In the genomic region with DNA sequence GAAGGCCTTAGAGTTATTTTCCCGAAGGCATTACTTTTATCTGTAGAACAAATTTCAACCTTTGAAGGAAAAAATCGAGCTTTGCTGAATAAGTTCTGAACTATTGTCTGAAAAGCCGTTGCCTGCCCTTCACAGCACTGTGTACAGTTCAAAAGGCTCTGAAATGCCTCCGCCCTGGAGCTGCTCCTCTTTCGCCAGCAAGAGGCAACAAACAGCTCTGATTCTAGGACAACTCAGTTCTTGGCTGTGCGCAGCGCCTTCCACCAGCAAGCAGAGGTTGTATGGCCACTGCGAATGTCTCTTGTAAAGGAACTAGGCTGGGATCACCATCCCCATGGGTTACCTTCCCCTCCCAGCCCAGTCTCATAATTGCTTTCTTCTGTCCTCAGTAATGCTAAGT, we compare ENCODE assay signal across 20 cellular contexts.
DNase-seq lines count a peak whose midpoint lies in the region; ATAC-seq and TF ChIP-seq lines count a peak whose summit lies in the region.
"Had no signal": no experiment of that assay in that cellular context is flagged by ENCODE, and none has a peak within 500 bp of the region (broad histone marks: within the 10 kb centered on the region; RNA-seq: fewer than 3 reads in every experiment).

No MANE protein-coding gene starts in this region.

- TF ChIP-seq EP300 in SK-N-SH (IDR thresholded peaks at IDR 0.05; ENCODE audit: borderline replicate concordance in 1 of 2, low read depth in 1 of 2, low read length in 1 of 2), result no peak

- H3K27me3 Mint-ChIP-seq in activated T-helper 1 cell treated with anti-CD3 and anti-CD28 coated beads, Interleukin-12 subunit alpha, Interleukin-12 subunit beta, Interleukin-2, Interleukin-4 antibody, amounts not matched to agents 30 ng/mL and 10 ng/mL and 1 ng/mL, durations not matched to agents 14 hours and 24 hours and 36 hours (ENCODE audit: insufficient read depth), result peaks cover 5% of the 10 kb centered on the region

- H3K79me2 ChIP-seq in SK-N-SH (ENCODE audit: insufficient read depth), result no peaks in the 10 kb centered on the region
- H3K79me2 ChIP-seq: parathyroid adenoma had no signal

- no peak overlapping the region for H3K4me3 ChIP-seq in SK-N-SH (ENCODE audit: low read depth in 2 of 2, low read length in 1 of 2)
- H3K4me3 ChIP-seq: A549, GM23338, tibial nerve had no signal

- no peak for TF ChIP-seq CTCF in SK-N-SH (IDR thresholded peaks at IDR 0.05)

- H3K36me3 Mint-ChIP-seq in activated T-helper 1 cell treated with anti-CD3 and anti-CD28 coated beads, Interleukin-12 subunit alpha, Interleukin-12 subunit beta, Interleukin-2, Interleukin-4 antibody, amounts not matched to agents 30 ng/mL and 10 ng/mL and 1 ng/mL, durations not matched to agents 14 hours and 24 hours and 36 hours (ENCODE audit: low read depth), result no peaks in the 10 kb centered on the region
- H3K36me3 Mint-ChIP-seq: activated naive CD4-positive, alpha-beta T cell treated with anti-CD3 and anti-CD28 coated beads, Interleukin-2, amount 50 U/mL, for 24 hours; stimulated activated memory B cell treated with anti-CD40 and anti-IgM and Interleukin-4, amounts not matched to agents 10 μg/mL and 1 μg/mL and 100 μg/mL, for 72 hours had no signal

- no peak overlapping the region for H3K4me3 Mint-ChIP-seq in activated T-helper 1 cell treated with anti-CD3 and anti-CD28 coated beads, Interleukin-12 subunit alpha, Interleukin-12 subunit beta, Interleukin-2, Interleukin-4 antibody, amounts not matched to agents 30 ng/mL and 10 ng/mL and 1 ng/mL, durations not matched to agents 14 hours and 24 hours and 36 hours
- H3K4me3 Mint-ChIP-seq: activated naive CD4-positive, alpha-beta T cell treated with anti-CD3 and anti-CD28 coated beads, Interleukin-2, amount 50 U/mL, for 24 hours; GM23338; stimulated activated memory B cell treated with anti-CD40 and anti-IgM and Interleukin-4, amounts not matched to agents 10 μg/mL and 1 μg/mL and 100 μg/mL, for 72 hours had no signal

- WGBS in SK-N-SH (ENCODE audit: low lambda C conversion rate), result 92% methylated on average over 8 of the region's 8 CpGs

- H3K9me3 Mint-ChIP-seq in activated T-helper 1 cell treated with anti-CD3 and anti-CD28 coated beads, Interleukin-12 subunit alpha, Interleukin-12 subunit beta, Interleukin-2, Interleukin-4 antibody, amounts not matched to agents 30 ng/mL and 10 ng/mL and 1 ng/mL, durations not matched to agents 14 hours and 24 hours and 36 hours, result no peaks in the 10 kb centered on the region
- H3K9me3 Mint-ChIP-seq: activated naive CD4-positive, alpha-beta T cell treated with anti-CD3 and anti-CD28 coated beads, Interleukin-2, amount 50 U/mL, for 24 hours; brain; GM23338 had no signal

- no peaks in the 10 kb centered on the region for H3K36me3 ChIP-seq in SK-N-SH (replicated peaks in 1 of 2; ENCODE audit: control insufficient read depth in 1 of 2, insufficient read depth in 2 of 2, low read length in 1 of 2)

- no peaks in the 10 kb centered on the region for H3K9me2 ChIP-seq in SK-N-SH

- peak; percentile 52 for DNase-seq in activated effector memory CD4-positive, alpha-beta T cell treated with anti-CD3 and anti-CD28 coated beads, Interleukin-2, amount 50 U/mL, for 16 hours
- no peak for DNase-seq in activated effector memory CD4-positive, alpha-beta T cell treated with Interleukin-2 at 50 U/mL for 16 hours
- peak; percentile 11 for DNase-seq in globus pallidus (ENCODE audit: low spot score)
- DNase-seq in midbrain (lab: John Stamatoyannopoulos, UW), result peak; percentile 25
- no peak for DNase-seq in SK-N-SH
- no peak for DNase-seq in activated T-helper 1 cell treated with anti-CD3 and anti-CD28 coated beads, Interleukin-12 subunit alpha, Interleukin-12 subunit beta, Interleukin-2, Interleukin-4 antibody, amounts not matched to agents 30 ng/mL and 10 ng/mL and 1 ng/mL, durations not matched to agents 14 hours and 24 hours and 36 hours (ENCODE audit: low spot score)
- DNase-seq: activated CD4-positive, alpha-beta T cell treated with anti-CD3 and anti-CD28 coated beads, Interleukin-2, amount 50 U/mL, for 4 hours; C1 segment of cervical spinal cord; DMS153; SW 1271 had no signal

- no peak overlapping the region for H3K27ac ChIP-seq in SK-N-SH (ENCODE audit: low read depth in 2 of 2, low read length in 1 of 2)
- H3K27ac ChIP-seq: A549, HL-60, parathyroid adenoma had no signal

- H2AFZ ChIP-seq in SK-N-SH (ENCODE audit: low read depth), result no peak overlapping the region
- H2AFZ ChIP-seq: GM23338, parathyroid adenoma had no signal

- H3K27ac Mint-ChIP-seq in activated T-helper 1 cell treated with anti-CD3 and anti-CD28 coated beads, Interleukin-12 subunit alpha, Interleukin-12 subunit beta, Interleukin-2, Interleukin-4 antibody, amounts not matched to agents 30 ng/mL and 10 ng/mL and 1 ng/mL, durations not matched to agents 14 hours and 24 hours and 36 hours, result no peak overlapping the region
- H3K27ac Mint-ChIP-seq: activated naive CD4-positive, alpha-beta T cell treated with anti-CD3 and anti-CD28 coated beads, Interleukin-2, amount 50 U/mL, for 24 hours; GM23338; stimulated activated memory B cell treated with anti-CD40 and anti-IgM and Interleukin-4, amounts not matched to agents 10 μg/mL and 1 μg/mL and 100 μg/mL, for 72 hours had no signal

- no peaks in the 10 kb centered on the region for H4K20me1 ChIP-seq in SK-N-SH (ENCODE audit: insufficient read depth)

- peaks cover 0 to 13% of the 10 kb centered on the region in 2 experiments; a peak in 1 of 4 replicates for H3K4me1 ChIP-seq in SK-N-SH (ENCODE audit: control insufficient read depth in 1 of 2, insufficient read depth in 2 of 2, low read depth in 1 of 2, low read length in 1 of 2)
- H3K4me1 ChIP-seq: A549, parathyroid adenoma had no signal

- ATAC-seq in GM19023 (IDR thresholded peaks at IDR 0.05; ENCODE audit: unreplicated experiment), result no peak
- ATAC-seq in GM19324 (IDR thresholded peaks at IDR 0.05; ENCODE audit: low FRiP score, unreplicated experiment), result no peak
- ATAC-seq: A549; GM23338; stimulated activated memory B cell treated with anti-CD40 and anti-IgM and Interleukin-4, amounts not matched to agents 10 μg/mL and 1 μg/mL and 100 μg/mL, for 72 hours had no signal

- H3K9ac ChIP-seq in SK-N-SH, result no peak overlapping the region
- H3K9ac ChIP-seq: parathyroid adenoma had no signal

- H3F3A ChIP-seq in SK-N-SH (replicated peaks; ENCODE audit: insufficient read depth), result no peaks in the 10 kb centered on the region

- H3K4me1 Mint-ChIP-seq in activated T-helper 1 cell treated with anti-CD3 and anti-CD28 coated beads, Interleukin-12 subunit alpha, Interleukin-12 subunit beta, Interleukin-2, Interleukin-4 antibody, amounts not matched to agents 30 ng/mL and 10 ng/mL and 1 ng/mL, durations not matched to agents 14 hours and 24 hours and 36 hours (ENCODE audit: low read depth), result no peaks in the 10 kb centered on the region
- H3K4me1 Mint-ChIP-seq: activated naive CD4-positive, alpha-beta T cell treated with anti-CD3 and anti-CD28 coated beads, Interleukin-2, amount 50 U/mL, for 24 hours; stimulated activated memory B cell treated with anti-CD40 and anti-IgM and Interleukin-4, amounts not matched to agents 10 μg/mL and 1 μg/mL and 100 μg/mL, for 72 hours had no signal

- CTCF ChIA-PET in SK-N-SH (lab: Yijun Ruan, JAX), result interaction anchor here (0.6 to 1.3 kb wide), 2 partner anchors 80 to 161 kb away, joined by 3 to 4 read pairs; no protein-coding TSS in a partner anchor

- POLR2A ChIA-PET in SK-N-SH (lab: Yijun Ruan, JAX), result no interaction called here

- H3K27me3 ChIP-seq in SK-N-SH (ENCODE audit: insufficient read depth), result no peaks in the 10 kb centered on the region
- H3K27me3 ChIP-seq: tibial nerve had no signal

- H3K4me2 ChIP-seq in SK-N-SH, result no peak overlapping the region
- H3K4me2 ChIP-seq: A549, GM23338 had no signal

- intact Hi-C loops in activated T-helper 1 cell treated with anti-CD3 and anti-CD28 coated beads, Interleukin-12 subunit alpha, Interleukin-12 subunit beta, Interleukin-2, Interleukin-4 antibody, amounts not matched to agents 30 ng/mL and 10 ng/mL and 1 ng/mL, durations not matched to agents 14 hours and 24 hours and 36 hours (cut with micrococcal nuclease), result no loop called here

- TF ChIP-seq RAD21 in SK-N-SH (IDR thresholded peaks at IDR 0.05; ENCODE audit: low read length), result no peak

- no peaks in the 10 kb centered on the region for H3K9me3 ChIP-seq in SK-N-SH
- H3K9me3 ChIP-seq: A549, tibial nerve had no signal

TF ChIP-seq in SK-N-SH, 30 proteins besides CTCF, POLR2A, EP300 and RAD21 (continues in another document):
- TF ChIP-seq POLR2AphosphoS5 (IDR thresholded peaks at IDR 0.05; ENCODE audit: low read depth, low read length), result no peak
- no peak for TF ChIP-seq CHD2 (IDR thresholded peaks at IDR 0.05; ENCODE audit: low read length, partially characterized antibody)
- no peak for TF ChIP-seq YY1 (IDR thresholded peaks at IDR 0.05; ENCODE audit: low read depth)
- no peak for TF ChIP-seq GABPA (IDR thresholded peaks at IDR 0.05; ENCODE audit: low read depth)
- no peak for TF ChIP-seq RFX5 (IDR thresholded peaks at IDR 0.05; ENCODE audit: low read length)
- TF ChIP-seq, protein P1, sequence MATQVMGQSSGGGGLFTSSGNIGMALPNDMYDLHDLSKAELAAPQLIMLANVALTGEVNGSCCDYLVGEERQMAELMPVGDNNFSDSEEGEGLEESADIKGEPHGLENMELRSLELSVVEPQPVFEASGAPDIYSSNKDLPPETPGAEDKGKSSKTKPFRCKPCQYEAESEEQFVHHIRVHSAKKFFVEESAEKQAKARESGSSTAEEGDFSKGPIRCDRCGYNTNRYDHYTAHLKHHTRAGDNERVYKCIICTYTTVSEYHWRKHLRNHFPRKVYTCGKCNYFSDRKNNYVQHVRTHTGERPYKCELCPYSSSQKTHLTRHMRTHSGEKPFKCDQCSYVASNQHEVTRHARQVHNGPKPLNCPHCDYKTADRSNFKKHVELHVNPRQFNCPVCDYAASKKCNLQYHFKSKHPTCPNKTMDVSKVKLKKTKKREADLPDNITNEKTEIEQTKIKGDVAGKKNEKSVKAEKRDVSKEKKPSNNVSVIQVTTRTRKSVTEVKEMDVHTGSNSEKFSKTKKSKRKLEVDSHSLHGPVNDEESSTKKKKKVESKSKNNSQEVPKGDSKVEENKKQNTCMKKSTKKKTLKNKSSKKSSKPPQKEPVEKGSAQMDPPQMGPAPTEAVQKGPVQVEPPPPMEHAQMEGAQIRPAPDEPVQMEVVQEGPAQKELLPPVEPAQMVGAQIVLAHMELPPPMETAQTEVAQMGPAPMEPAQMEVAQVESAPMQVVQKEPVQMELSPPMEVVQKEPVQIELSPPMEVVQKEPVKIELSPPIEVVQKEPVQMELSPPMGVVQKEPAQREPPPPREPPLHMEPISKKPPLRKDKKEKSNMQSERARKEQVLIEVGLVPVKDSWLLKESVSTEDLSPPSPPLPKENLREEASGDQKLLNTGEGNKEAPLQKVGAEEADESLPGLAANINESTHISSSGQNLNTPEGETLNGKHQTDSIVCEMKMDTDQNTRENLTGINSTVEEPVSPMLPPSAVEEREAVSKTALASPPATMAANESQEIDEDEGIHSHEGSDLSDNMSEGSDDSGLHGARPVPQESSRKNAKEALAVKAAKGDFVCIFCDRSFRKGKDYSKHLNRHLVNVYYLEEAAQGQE (IDR thresholded peaks at IDR 0.05; ENCODE audit: low read depth, low read length), result no peak
- no peak for TF ChIP-seq FOXM1 (IDR thresholded peaks at IDR 0.05; ENCODE audit: low read depth)
- TF ChIP-seq SMC3 (IDR thresholded peaks at IDR 0.05; ENCODE audit: low read depth, low read length), result no peak
- TF ChIP-seq FOXJ3 (CRISPR knock-in tag; IDR thresholded peaks at IDR 0.05), result no peak

Comparison
In these comparisons a context has a peak if more than half of its experiments do, and no peak if none do; other contexts are left out.
1. DNase-seq: peak in activated effector memory CD4-positive, alpha-beta T cell treated with anti-CD3 and anti-CD28 coated beads, Interleukin-2, amount 50 U/mL, for 16 hours (single experiment), globus pallidus (single experiment) and midbrain (single experiment); none in activated effector memory CD4-positive, alpha-beta T cell treated with Interleukin-2 at 50 U/mL for 16 hours (single experiment), SK-N-SH (single experiment) and activated T-helper 1 cell treated with anti-CD3 and anti-CD28 coated beads, Interleukin-12 subunit alpha, Interleukin-12 subunit beta, Interleukin-2, Interleukin-4 antibody, amounts not matched to agents 30 ng/mL and 10 ng/mL and 1 ng/mL, durations not matched to agents 14 hours and 24 hours and 36 hours (single experiment).